Comparison of ENCODE assay signal across 16 cellular contexts in the genomic region with DNA sequence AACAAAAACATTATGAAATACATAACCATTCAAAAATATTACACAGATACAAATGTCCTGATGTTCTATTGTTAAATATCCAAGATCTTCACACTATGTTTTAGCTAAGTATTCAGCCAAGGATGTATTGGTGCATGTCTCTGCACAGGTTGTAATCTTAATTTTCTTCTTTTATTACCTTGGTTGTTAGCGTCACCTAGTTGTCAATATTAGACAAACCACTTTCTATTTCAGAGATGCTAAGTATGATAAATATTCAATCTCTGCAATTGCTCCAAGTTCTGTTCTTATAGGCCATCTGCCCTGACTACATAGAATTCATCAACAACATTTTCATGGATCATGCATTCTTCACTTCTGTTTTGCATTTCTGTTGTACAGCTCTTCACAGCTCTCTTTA.
"Had no signal": no experiment of that assay in that cellular context is flagged by ENCODE, and none has a peak within 500 bp of the region (broad histone marks: within the 10 kb centered on the region; RNA-seq: fewer than 3 reads in every experiment).

No MANE protein-coding gene starts in this region.

- H3K4me3 Mint-ChIP-seq: activated CD4-positive, alpha-beta memory T cell treated with anti-CD3 and anti-CD28 coated beads for 36 hours; activated naive CD8-positive, alpha-beta T cell; activated T-cell treated with anti-CD3 and anti-CD28 coated beads, Interleukin-2, amount 50 U/mL, for 4 hours; brain; central memory CD8-positive, alpha-beta T cell; naive B cell; stimulated activated effector memory CD8-positive, alpha-beta T cell treated with anti-CD3 and anti-CD28 coated beads, Interleukin-12 subunit alpha, Interleukin-12 subunit beta, amount 100 ng/mL, for 72 hours had no signal

- ATAC-seq: activated T-cell treated with anti-CD3 and anti-CD28 coated beads, Interleukin-2, amount 50 U/mL, for 4 hours; psoas muscle; right lobe of liver; stimulated activated effector memory CD8-positive, alpha-beta T cell treated with anti-CD3 and anti-CD28 coated beads, Interleukin-12 subunit alpha, Interleukin-12 subunit beta, amount 100 ng/mL, for 72 hours had no signal

- H3K4me3 ChIP-seq: psoas muscle, right lobe of liver, thyroid gland had no signal

- H3K9me3 ChIP-seq: neutrophil, psoas muscle, right lobe of liver, thyroid gland had no signal

- H3K27ac ChIP-seq: neutrophil, psoas muscle, right lobe of liver, thyroid gland had no signal

- H3K36me3 Mint-ChIP-seq: activated CD4-positive, alpha-beta memory T cell treated with anti-CD3 and anti-CD28 coated beads for 36 hours; activated naive CD8-positive, alpha-beta T cell; brain; naive B cell; stimulated activated effector memory CD8-positive, alpha-beta T cell treated with anti-CD3 and anti-CD28 coated beads, Interleukin-12 subunit alpha, Interleukin-12 subunit beta, amount 100 ng/mL, for 72 hours had no signal

- H3K27ac Mint-ChIP-seq: activated CD4-positive, alpha-beta memory T cell treated with anti-CD3 and anti-CD28 coated beads for 36 hours; activated naive CD8-positive, alpha-beta T cell; naive B cell; stimulated activated effector memory CD8-positive, alpha-beta T cell treated with anti-CD3 and anti-CD28 coated beads, Interleukin-12 subunit alpha, Interleukin-12 subunit beta, amount 100 ng/mL, for 72 hours had no signal

- DNase-seq: activated CD4-positive, alpha-beta memory T cell treated with anti-CD3 and anti-CD28 coated beads for 36 hours; activated gamma-delta T cell; activated T-cell treated with anti-CD3 and anti-CD28 coated beads, Interleukin-2, amount 50 U/mL, for 4 hours; amygdala; cortex of kidney; effector memory CD4-positive, alpha-beta T cell; midbrain; naive B cell; psoas muscle; right lobe of liver; thyroid gland had no signal

- H3K4me1 Mint-ChIP-seq: brain; central memory CD8-positive, alpha-beta T cell; naive B cell; stimulated activated effector memory CD8-positive, alpha-beta T cell treated with anti-CD3 and anti-CD28 coated beads, Interleukin-12 subunit alpha, Interleukin-12 subunit beta, amount 100 ng/mL, for 72 hours had no signal

- H3K36me3 ChIP-seq: neutrophil, right lobe of liver, thyroid gland had no signal

- H3K4me1 ChIP-seq: psoas muscle, right lobe of liver, thyroid gland had no signal

- H3K27me3 Mint-ChIP-seq: activated CD4-positive, alpha-beta memory T cell treated with anti-CD3 and anti-CD28 coated beads for 36 hours; activated naive CD8-positive, alpha-beta T cell; central memory CD8-positive, alpha-beta T cell; naive B cell had no signal

- H3K27me3 ChIP-seq: neutrophil, right lobe of liver, thyroid gland had no signal
